1 cellular context compared by ENCODE assay signal in the genomic region with DNA sequence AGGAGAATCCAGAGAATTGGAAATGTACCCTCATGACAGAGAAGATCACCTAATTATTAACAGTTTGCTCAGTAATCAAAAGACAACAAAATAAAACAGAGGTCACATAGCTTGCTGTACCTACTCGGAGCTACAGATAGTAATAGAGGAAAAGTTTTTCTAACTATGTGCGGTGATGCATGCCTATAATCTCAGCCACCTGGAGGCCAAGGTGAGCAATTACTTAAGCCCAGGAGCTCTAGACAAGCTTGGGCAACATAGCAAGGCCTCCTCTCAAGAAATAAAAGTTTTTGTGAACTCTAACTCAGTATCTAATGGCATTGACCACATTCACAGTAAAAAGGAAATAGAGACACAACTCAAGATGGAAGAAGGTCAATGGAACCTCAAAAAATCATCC.
TF ChIP-seq lines count a peak whose summit lies in the region.

No MANE protein-coding gene starts in this region.

TF ChIP-seq in HCT116, 20 proteins besides CTCF, POLR2A, EP300 and RAD21 (continued from another document):
- TF ChIP-seq, protein P1, sequence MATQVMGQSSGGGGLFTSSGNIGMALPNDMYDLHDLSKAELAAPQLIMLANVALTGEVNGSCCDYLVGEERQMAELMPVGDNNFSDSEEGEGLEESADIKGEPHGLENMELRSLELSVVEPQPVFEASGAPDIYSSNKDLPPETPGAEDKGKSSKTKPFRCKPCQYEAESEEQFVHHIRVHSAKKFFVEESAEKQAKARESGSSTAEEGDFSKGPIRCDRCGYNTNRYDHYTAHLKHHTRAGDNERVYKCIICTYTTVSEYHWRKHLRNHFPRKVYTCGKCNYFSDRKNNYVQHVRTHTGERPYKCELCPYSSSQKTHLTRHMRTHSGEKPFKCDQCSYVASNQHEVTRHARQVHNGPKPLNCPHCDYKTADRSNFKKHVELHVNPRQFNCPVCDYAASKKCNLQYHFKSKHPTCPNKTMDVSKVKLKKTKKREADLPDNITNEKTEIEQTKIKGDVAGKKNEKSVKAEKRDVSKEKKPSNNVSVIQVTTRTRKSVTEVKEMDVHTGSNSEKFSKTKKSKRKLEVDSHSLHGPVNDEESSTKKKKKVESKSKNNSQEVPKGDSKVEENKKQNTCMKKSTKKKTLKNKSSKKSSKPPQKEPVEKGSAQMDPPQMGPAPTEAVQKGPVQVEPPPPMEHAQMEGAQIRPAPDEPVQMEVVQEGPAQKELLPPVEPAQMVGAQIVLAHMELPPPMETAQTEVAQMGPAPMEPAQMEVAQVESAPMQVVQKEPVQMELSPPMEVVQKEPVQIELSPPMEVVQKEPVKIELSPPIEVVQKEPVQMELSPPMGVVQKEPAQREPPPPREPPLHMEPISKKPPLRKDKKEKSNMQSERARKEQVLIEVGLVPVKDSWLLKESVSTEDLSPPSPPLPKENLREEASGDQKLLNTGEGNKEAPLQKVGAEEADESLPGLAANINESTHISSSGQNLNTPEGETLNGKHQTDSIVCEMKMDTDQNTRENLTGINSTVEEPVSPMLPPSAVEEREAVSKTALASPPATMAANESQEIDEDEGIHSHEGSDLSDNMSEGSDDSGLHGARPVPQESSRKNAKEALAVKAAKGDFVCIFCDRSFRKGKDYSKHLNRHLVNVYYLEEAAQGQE (IDR thresholded peaks at IDR 0.05; ENCODE audit: low read depth) = no peak
- TF ChIP-seq POLR2AphosphoS5 (IDR thresholded peaks at IDR 0.05; ENCODE audit: low read depth, low read length) = no peak
- TF ChIP-seq, protein P2, sequence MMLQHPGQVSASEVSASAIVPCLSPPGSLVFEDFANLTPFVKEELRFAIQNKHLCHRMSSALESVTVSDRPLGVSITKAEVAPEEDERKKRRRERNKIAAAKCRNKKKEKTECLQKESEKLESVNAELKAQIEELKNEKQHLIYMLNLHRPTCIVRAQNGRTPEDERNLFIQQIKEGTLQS (IDR thresholded peaks at IDR 0.05) = no peak
- no peak for TF ChIP-seq EZH2phosphoT487 (IDR thresholded peaks at IDR 0.05; ENCODE audit: borderline replicate concordance)
- no peak for TF ChIP-seq YY1 (IDR thresholded peaks at IDR 0.05; ENCODE audit: extremely low read depth, insufficient replicate concordance, low read depth, low read length)
- no peak for TF ChIP-seq CBX3 (IDR thresholded peaks at IDR 0.05; ENCODE audit: low read depth)
- no peak for TF ChIP-seq FOSL1 (IDR thresholded peaks at IDR 0.05; ENCODE audit: low read depth)
